ENCODE assay signal across 24 cellular contexts in genomic region chr14:33987565-33988080, GRCh38. TPM values are rescaled to one million over a fixed set of nuclear protein-coding genes. Genes with fewer than 3 reads are reported as not detected.
DNase-seq lines count a peak whose midpoint lies in the region; ATAC-seq, FAIRE-seq and TF ChIP-seq lines count a peak whose summit lies in the region.
"Had no signal": no experiment of that assay in that cellular context is flagged by ENCODE, and none has a peak within 500 bp of the region (broad histone marks: within the 10 kb centered on the region; RNA-seq: fewer than 3 reads in every experiment).

No MANE protein-coding gene starts in this region.

- CTCF ChIA-PET in WTC11 (lab: Charles Lee) = no interaction called here

- no peak overlapping the region for H3K27ac Mint-ChIP-seq in WTC11
- H3K27ac Mint-ChIP-seq: activated CD4-positive, alpha-beta T cell treated with anti-CD3 and anti-CD28 coated beads, Interleukin-2, amount 10 ng/mL, durations not matched to agents 24 days and 14 days; activated T-cell treated with anti-CD3 and anti-CD28 coated beads, Interleukin-2, amount 50 U/mL, for 72 hours; brain; natural killer cell treated with Interleukin-12 subunit alpha and Interleukin-12 subunit beta and Interleukin-15 and Interleukin-18, amount 100 ng/mL, for 72 hours had no signal

- H3K27me3 Mint-ChIP-seq in WTC11 (ENCODE audit: low read depth) = no peaks in the 10 kb centered on the region

- H3K27ac ChIP-seq in kidney (ENCODE audit: low read depth in 2 of 2, low read length in 2 of 2) = no peak overlapping the region
- H3K27ac ChIP-seq: dorsolateral prefrontal cortex, HL-60, left lung, skin epidermis, thyroid gland, VCaP had no signal

- peaks cover 0 to 4% of the 10 kb centered on the region in 2 donors for H3K9me3 ChIP-seq in kidney (ENCODE audit: control insufficient read depth in 1 of 2, low read length in 2 of 2)
- H3K9me3 ChIP-seq: thyroid gland had no signal

- intact Hi-C loops in kidney (cut with DNase I) = no loop called here

- no peak for ATAC-seq in WTC11
- ATAC-seq: activated T-cell treated with anti-CD3 and anti-CD28 coated beads, Interleukin-2, amount 50 U/mL, for 72 hours; natural killer cell treated with Interleukin-12 subunit alpha and Interleukin-12 subunit beta and Interleukin-15 and Interleukin-18, amount 100 ng/mL, for 72 hours; stimulated activated naive CD8-positive, alpha-beta T cell treated with anti-CD3 and anti-CD28 coated beads, Interleukin-15, Interleukin-2, amounts not matched to agents 100 U/mL and 50 U/mL, for 24 hours had no signal

- TF ChIP-seq CTCF in WTC11 (IDR thresholded peaks at IDR 0.05) (no peak), kidney (IDR thresholded peaks at IDR 0.05; ENCODE audit: borderline replicate concordance, extremely low read depth, insufficient read depth) (no peak)

- H3K9ac ChIP-seq in kidney (ENCODE audit: low read length in 2 of 2) = no peak overlapping the region

- H3K4me3 ChIP-seq in kidney (ENCODE audit: low read length in 2 of 2) = no peak overlapping the region
- H3K4me3 ChIP-seq: dorsolateral prefrontal cortex, GM12878, left lung, skin epidermis, thyroid gland had no signal

- POLR2A ChIA-PET in WTC11 (lab: Charles Lee) = no interaction called here

- FAIRE-seq in kidney (lab: Jason Lieb, UNC) = no peak
- FAIRE-seq: GM12878 had no signal

- peaks cover 12% of the 10 kb centered on the region for H3K36me3 Mint-ChIP-seq in WTC11
- H3K36me3 Mint-ChIP-seq: natural killer cell treated with Interleukin-12 subunit alpha and Interleukin-12 subunit beta and Interleukin-15 and Interleukin-18, amount 100 ng/mL, for 72 hours had no signal

- H3K4me1 ChIP-seq in kidney (ENCODE audit: control insufficient read depth in 1 of 2, insufficient read depth in 1 of 2, low read depth in 1 of 2, low read length in 2 of 2) = no peaks in the 10 kb centered on the region
- H3K4me1 ChIP-seq: left lung, thyroid gland had no signal

- H3K4me3 Mint-ChIP-seq in WTC11 = no peak overlapping the region
- H3K4me3 Mint-ChIP-seq: activated CD4-positive, alpha-beta T cell treated with anti-CD3 and anti-CD28 coated beads, Interleukin-2, amount 10 ng/mL, durations not matched to agents 24 days and 14 days; activated T-cell treated with anti-CD3 and anti-CD28 coated beads, Interleukin-2, amount 50 U/mL, for 72 hours; brain; natural killer cell treated with Interleukin-12 subunit alpha and Interleukin-12 subunit beta and Interleukin-15 and Interleukin-18, amount 100 ng/mL, for 72 hours had no signal

- no peaks in the 10 kb centered on the region for H3K36me3 ChIP-seq in kidney (ENCODE audit: control insufficient read depth in 1 of 2, insufficient read depth in 2 of 2, low read length in 2 of 2)
- H3K36me3 ChIP-seq: left lung, thyroid gland had no signal

- peaks cover 18% of the 10 kb centered on the region for H3K9me3 Mint-ChIP-seq in WTC11
- H3K9me3 Mint-ChIP-seq: natural killer cell treated with Interleukin-12 subunit alpha and Interleukin-12 subunit beta and Interleukin-15 and Interleukin-18, amount 100 ng/mL, for 72 hours had no signal

- no peaks in the 10 kb centered on the region for H3K4me1 Mint-ChIP-seq in WTC11

- DNase-seq in DMS153 (lab: John Stamatoyannopoulos, UW) = peak; percentile 67
- DNase-seq in HuH-7.5 (ENCODE audit: low spot score) = peak; percentile 43
- no peak for DNase-seq in WTC11 (ENCODE audit: low spot score)
- DNase-seq in renal cortical epithelial cell (ENCODE audit: low read depth) = peak; percentile 9
- no peak for DNase-seq in kidney
- DNase-seq in HUDEP-2 (lab: John Stamatoyannopoulos, UW; ENCODE audit: unreplicated experiment in 76 of 76) = no peak
- no peak for DNase-seq in epidermal melanocyte (ENCODE audit: insufficient read length, low spot score)
- DNase-seq: activated CD4-positive, alpha-beta T cell treated with anti-CD3 and anti-CD28 coated beads, Interleukin-2, amount 10 ng/mL, durations not matched to agents 24 days and 14 days; activated naive CD4-positive, alpha-beta T cell; activated T-cell treated with anti-CD3 and anti-CD28 coated beads, Interleukin-2, amount 50 U/mL, for 72 hours; cerebellar nuclear complex; dorsolateral prefrontal cortex; left lung; NCI-H1105; NCI-H1930; NCI-H345; stimulated activated naive CD8-positive, alpha-beta T cell treated with anti-CD3 and anti-CD28 coated beads, Interleukin-15, Interleukin-2, amounts not matched to agents 100 U/mL and 50 U/mL, for 24 hours; thyroid gland had no signal

TF ChIP-seq in WTC11, 78 proteins besides CTCF, POLR2A, EP300 and RAD21:
- TF ChIP-seq MXD4 (CRISPR knock-in tag; IDR thresholded peaks at IDR 0.05; ENCODE audit: borderline replicate concordance) (no peak), GABPB1 (CRISPR knock-in tag; IDR thresholded peaks at IDR 0.05) (peak; percentile 30; the same call in 1 of the 2 replicates)

RNA-seq across cellular contexts. Expression of gene EGLN3, which starts 36.7 kb away (rescaled TPM):
- total RNA-seq in WTC11 (2021) (20.0 to 22.0 TPM (median 21.0 TPM) in 3 replicates), renal cortical epithelial cell (13.1 and 17.5 TPM in 2 replicates), kidney (22.5 TPM)
- polyA plus RNA-seq in kidney (ENCODE audit: insufficient read depth, low read depth, low replicate concordance) = 19.6 TPM

Comparison
In these comparisons a context has a peak if more than half of its experiments do, and no peak if none do; other contexts are left out.
1. DNase-seq: peak in DMS153 (single experiment), HuH-7.5 (single experiment) and renal cortical epithelial cell (single experiment); none in WTC11 (single experiment), kidney (single experiment), HUDEP-2 (0 of 76) and epidermal melanocyte (single experiment).